Comparison of ENCODE assay signal across 1 cellular context in the genomic region with DNA sequence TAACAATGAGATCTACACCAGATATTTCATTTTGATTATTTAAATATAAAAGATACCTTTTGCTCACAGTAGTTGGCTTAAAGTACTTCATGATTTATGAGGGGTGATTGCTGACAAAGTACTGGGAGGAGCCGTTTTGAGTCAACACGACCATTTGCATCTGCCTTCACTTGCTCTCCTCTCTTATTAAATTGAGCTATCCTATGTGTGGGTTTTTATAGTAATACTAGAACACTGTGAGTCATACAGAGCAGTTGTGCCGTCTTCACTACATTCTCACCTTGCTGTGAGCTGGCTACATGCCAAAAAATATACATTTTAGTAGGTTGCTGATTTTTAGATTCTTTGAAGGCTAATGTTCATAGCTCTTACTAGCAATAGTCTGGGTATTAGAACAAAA.
TF ChIP-seq lines count a peak whose summit lies in the region.

No MANE protein-coding gene starts in this region.

TF ChIP-seq in HEK293, 187 proteins besides CTCF, POLR2A, EP300 and RAD21 (continued from another document):
- TF ChIP-seq, protein P1, sequence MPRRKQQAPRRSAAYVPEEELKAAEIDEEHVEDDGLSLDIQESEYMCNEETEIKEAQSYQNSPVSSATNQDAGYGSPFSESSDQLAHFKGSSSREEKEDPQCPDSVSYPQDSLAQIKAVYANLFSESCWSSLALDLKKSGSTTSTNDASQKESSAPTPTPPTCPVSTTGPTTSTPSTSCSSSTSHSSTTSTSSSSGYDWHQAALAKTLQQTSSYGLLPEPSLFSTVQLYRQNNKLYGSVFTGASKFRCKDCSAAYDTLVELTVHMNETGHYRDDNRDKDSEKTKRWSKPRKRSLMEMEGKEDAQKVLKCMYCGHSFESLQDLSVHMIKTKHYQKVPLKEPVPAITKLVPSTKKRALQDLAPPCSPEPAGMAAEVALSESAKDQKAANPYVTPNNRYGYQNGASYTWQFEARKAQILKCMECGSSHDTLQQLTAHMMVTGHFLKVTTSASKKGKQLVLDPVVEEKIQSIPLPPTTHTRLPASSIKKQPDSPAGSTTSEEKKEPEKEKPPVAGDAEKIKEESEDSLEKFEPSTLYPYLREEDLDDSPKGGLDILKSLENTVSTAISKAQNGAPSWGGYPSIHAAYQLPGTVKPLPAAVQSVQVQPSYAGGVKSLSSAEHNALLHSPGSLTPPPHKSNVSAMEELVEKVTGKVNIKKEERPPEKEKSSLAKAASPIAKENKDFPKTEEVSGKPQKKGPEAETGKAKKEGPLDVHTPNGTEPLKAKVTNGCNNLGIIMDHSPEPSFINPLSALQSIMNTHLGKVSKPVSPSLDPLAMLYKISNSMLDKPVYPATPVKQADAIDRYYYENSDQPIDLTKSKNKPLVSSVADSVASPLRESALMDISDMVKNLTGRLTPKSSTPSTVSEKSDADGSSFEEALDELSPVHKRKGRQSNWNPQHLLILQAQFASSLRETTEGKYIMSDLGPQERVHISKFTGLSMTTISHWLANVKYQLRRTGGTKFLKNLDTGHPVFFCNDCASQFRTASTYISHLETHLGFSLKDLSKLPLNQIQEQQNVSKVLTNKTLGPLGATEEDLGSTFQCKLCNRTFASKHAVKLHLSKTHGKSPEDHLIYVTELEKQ (tag by site-specific recombination; IDR thresholded peaks at IDR 0.05; ENCODE audit: borderline replicate concordance), result peak; percentile 53; the same call in 1 of the 2 replicates
- no peak for TF ChIP-seq ZNF354C (tag by site-specific recombination; IDR thresholded peaks at IDR 0.05; ENCODE audit: borderline replicate concordance, low read depth)
- 0 out of 2 replicates have a peak, but pooled peaks have one; percentile 32 for TF ChIP-seq ZXDB (tag by site-specific recombination; IDR thresholded peaks at IDR 0.05)
- TF ChIP-seq ZNF707 (tag by site-specific recombination; IDR thresholded peaks at IDR 0.05), result no peak
- TF ChIP-seq ZNF37A (tag by site-specific recombination; IDR thresholded peaks at IDR 0.05), result peak; percentile 77
- TF ChIP-seq, protein P2, sequence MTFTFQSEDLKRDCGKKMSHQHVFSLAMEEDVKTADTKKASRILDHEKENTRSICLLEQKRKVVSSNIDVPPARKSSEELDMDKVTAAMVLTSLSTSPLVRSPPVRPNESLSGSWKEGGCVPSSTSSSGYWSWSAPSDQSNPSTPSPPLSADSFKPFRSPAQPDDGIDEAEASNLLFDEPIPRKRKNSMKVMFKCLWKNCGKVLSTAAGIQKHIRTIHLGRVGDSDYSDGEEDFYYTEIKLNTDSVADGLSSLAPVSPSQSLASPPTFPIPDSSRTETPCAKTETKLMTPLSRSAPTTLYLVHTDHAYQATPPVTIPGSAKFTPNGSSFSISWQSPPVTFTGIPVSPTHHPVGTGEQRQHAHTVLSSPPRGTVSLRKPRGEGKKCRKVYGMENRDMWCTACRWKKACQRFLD (tag by site-specific recombination; IDR thresholded peaks at IDR 0.05), result no peak
- peak; percentile 50 for TF ChIP-seq KLF1 (tag by site-specific recombination; IDR thresholded peaks at IDR 0.05)
- no peak for TF ChIP-seq ZNF677 (tag by site-specific recombination; IDR thresholded peaks at IDR 0.05)
- TF ChIP-seq ZBTB48 (tag by site-specific recombination; IDR thresholded peaks at IDR 0.05), result no peak
- TF ChIP-seq ZNF350 (tag by site-specific recombination; IDR thresholded peaks at IDR 0.05), result peak; percentile 84
- peak; percentile 52; the same call in 1 of the 2 replicates for TF ChIP-seq ZNF843 (tag by site-specific recombination; IDR thresholded peaks at IDR 0.05)
- 0 out of 2 replicates have a peak, but pooled peaks have one; percentile 38 for TF ChIP-seq ZNF132 (tag by site-specific recombination; IDR thresholded peaks at IDR 0.05; ENCODE audit: borderline replicate concordance)
- peak; percentile 61; the same call in 1 of the 2 replicates for TF ChIP-seq KLF10 (tag by site-specific recombination; IDR thresholded peaks at IDR 0.05)
- TF ChIP-seq ZNF529 (tag by site-specific recombination; IDR thresholded peaks at IDR 0.05; ENCODE audit: insufficient replicate concordance), result peak; percentile 63
- 0 out of 2 replicates have a peak, but pooled peaks have one; percentile 45 for TF ChIP-seq KLF8 (tag by site-specific recombination; IDR thresholded peaks at IDR 0.05)
- TF ChIP-seq, protein P3, sequence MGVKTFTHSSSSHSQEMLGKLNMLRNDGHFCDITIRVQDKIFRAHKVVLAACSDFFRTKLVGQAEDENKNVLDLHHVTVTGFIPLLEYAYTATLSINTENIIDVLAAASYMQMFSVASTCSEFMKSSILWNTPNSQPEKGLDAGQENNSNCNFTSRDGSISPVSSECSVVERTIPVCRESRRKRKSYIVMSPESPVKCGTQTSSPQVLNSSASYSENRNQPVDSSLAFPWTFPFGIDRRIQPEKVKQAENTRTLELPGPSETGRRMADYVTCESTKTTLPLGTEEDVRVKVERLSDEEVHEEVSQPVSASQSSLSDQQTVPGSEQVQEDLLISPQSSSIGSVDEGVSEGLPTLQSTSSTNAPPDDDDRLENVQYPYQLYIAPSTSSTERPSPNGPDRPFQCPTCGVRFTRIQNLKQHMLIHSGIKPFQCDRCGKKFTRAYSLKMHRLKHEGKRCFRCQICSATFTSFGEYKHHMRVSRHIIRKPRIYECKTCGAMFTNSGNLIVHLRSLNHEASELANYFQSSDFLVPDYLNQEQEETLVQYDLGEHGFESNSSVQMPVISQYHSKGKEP (tag by site-specific recombination; IDR thresholded peaks at IDR 0.05), result peak; percentile 83
TF ChIP-seq in HEK293: peak in this region for 27.
